In genomic region chr20:41798926-41799502, GRCh38 we compare ENCODE assay signal across 20 cellular contexts.
DNase-seq lines count a peak whose midpoint lies in the region; ATAC-seq, FAIRE-seq and TF ChIP-seq lines count a peak whose summit lies in the region.
"Had no signal": no experiment of that assay in that cellular context is flagged by ENCODE, and none has a peak within 500 bp of the region (broad histone marks: within the 10 kb centered on the region; RNA-seq: fewer than 3 reads in every experiment).

No MANE protein-coding gene starts in this region.

- in situ Hi-C loops in K562 (cut with MboI) = no loop called here

- H3K4me3 ChIP-seq in H7 (ENCODE audit: insufficient read depth, low read depth, low read length) = no peak overlapping the region
- no peak overlapping the region for H3K4me3 ChIP-seq in Loucy (ENCODE audit: low read length, poor library complexity, severe bottlenecking)
- no peak overlapping the region for H3K4me3 ChIP-seq in K562
- H3K4me3 ChIP-seq: PC-9 had no signal

- H3K79me2 ChIP-seq in Loucy (ENCODE audit: insufficient read depth, low read length) (no peaks in the 10 kb centered on the region), K562 (ENCODE audit: control insufficient read depth, insufficient read depth, low read length) (no peaks in the 10 kb centered on the region)

- no peak for TF ChIP-seq EP300 in K562 (IDR thresholded peaks at IDR 0.05; ENCODE audit: low read length)

- no peak overlapping the region for H3K9ac ChIP-seq in Loucy (ENCODE audit: low read depth, low read length, poor library complexity, severe bottlenecking)
- H3K9ac ChIP-seq in K562 (ENCODE audit: insufficient read depth in 1 of 2, low read depth in 2 of 2, low read length in 2 of 2) = no peak overlapping the region
- H3K9ac ChIP-seq: SK-N-SH had no signal

- H4K20me1 ChIP-seq in Loucy (ENCODE audit: insufficient read depth, low read length, poor library complexity, severe bottlenecking) (no peaks in the 10 kb centered on the region), K562 (replicated peaks; ENCODE audit: control insufficient read depth, insufficient read depth, low read length) (no peaks in the 10 kb centered on the region)

- H3K9me2 ChIP-seq in Loucy (replicated peaks; ENCODE audit: low read depth, low read length) = no peaks in the 10 kb centered on the region
- H3K9me2 ChIP-seq: SK-N-SH had no signal

- H3K4me2 ChIP-seq in Loucy (ENCODE audit: low read depth, low read length, poor library complexity, severe bottlenecking) (no peak overlapping the region), K562 (ENCODE audit: insufficient read depth, low read length) (no peak overlapping the region)
- H3K4me2 ChIP-seq: PC-9, SK-N-SH had no signal

- H3K4me1 ChIP-seq in Loucy (ENCODE audit: insufficient read depth, low read length, poor library complexity, severe bottlenecking) = no peaks in the 10 kb centered on the region
- no peaks in the 10 kb centered on the region for H3K4me1 ChIP-seq in K562 (replicated peaks in 1 of 2; ENCODE audit: control insufficient read depth in 2 of 2, insufficient read depth in 2 of 2, low read length in 2 of 2)
- H3K4me1 ChIP-seq: BE2C had no signal

- 3% methylated on average over 3 of the region's 3 CpGs for WGBS in K562 (ENCODE audit: insufficient coverage, low coverage, missing lambda C conversion rate)

- TF ChIP-seq RAD21 in K562 (CRISPR knock-in tag; conservative IDR thresholded peaks at IDR 0.05 in 1 of 2, IDR thresholded peaks at IDR 0.05 in 1 of 2) = no peak

- BruUV-seq in K562 (replicated peaks; lab: Mats Ljungman, UMichigan) = no TSS peak

- peak; percentile 41; the same call in 1 of the 3 replicates for ATAC-seq in K562
- ATAC-seq in HG03280 (IDR thresholded peaks at IDR 0.05; ENCODE audit: unreplicated experiment) = no peak
- ATAC-seq in HG03439 (IDR thresholded peaks at IDR 0.05; ENCODE audit: unreplicated experiment) = no peak
- ATAC-seq: HCT116 had no signal

- no peaks in the 10 kb centered on the region for H3K9me3 ChIP-seq in Loucy (ENCODE audit: insufficient read depth, low read depth, low read length)
- H3K9me3 ChIP-seq in K562 (replicated peaks; ENCODE audit: control insufficient read depth, insufficient read depth, low read depth, low read length) = no peaks in the 10 kb centered on the region
- H3K9me3 ChIP-seq: BE2C, SK-N-SH had no signal

- TF ChIP-seq CTCF in Loucy (conservative IDR thresholded peaks at IDR 0.05; ENCODE audit: low read length) = 0 out of 2 replicates have a peak, but pooled peaks have one; percentile 18
- TF ChIP-seq CTCF in K562 (IDR thresholded peaks at IDR 0.05 in 2 of 3, conservative IDR thresholded peaks at IDR 0.05 in 1 of 3; ENCODE audit: insufficient read depth in 2 of 3, low read depth in 1 of 3, low read length in 3 of 3) = no peak

- POLR2A ChIA-PET in K562 (lab: Yijun Ruan, JAX) = no interaction called here

- DNase-seq in H7 (peak; percentile 14), K562 (ENCODE audit: extremely low read depth in 1 of 4, low spot score in 3 of 4) (no peak), left kidney (ENCODE audit: low read depth, low spot score) (peak; percentile 4), NCI-H524 (lab: John Stamatoyannopoulos, UW) (no peak)
- DNase-seq: BE2C, DMS79, NCI-H1092 treated with DMSO at 0.1 percent for 48 hours, NCI-H1436 treated with DMSO at 0.1 percent for 48 hours, NCI-H1930, NCI-H226, NCI-H510A treated with DMSO at 0.1 percent for 48 hours, NCI-H82, PC-9, RPMI8226, SHP77 treated with DMSO at 0.1 percent for 48 hours, SK-N-SH had no signal

- H3K27me3 ChIP-seq in H7 (ENCODE audit: control insufficient read depth, insufficient read depth, low read length) (no peaks in the 10 kb centered on the region), Loucy (ENCODE audit: insufficient read depth, low read length, poor library complexity, severe bottlenecking) (no peaks in the 10 kb centered on the region), K562 (ENCODE audit: control insufficient read depth in 2 of 2, insufficient read depth in 2 of 2, low read length in 2 of 2) (0 out of 5 replicates have a peak, but pooled peaks cover 0 to 4% of the 10 kb centered on the region in 2 experiments)
- H3K27me3 ChIP-seq: BE2C had no signal

- H3K9me1 ChIP-seq in K562 (ENCODE audit: control insufficient read depth, insufficient read depth, low read length) = no peaks in the 10 kb centered on the region

- intact Hi-C loops in K562 (cut with micrococcal nuclease) = no loop called here

- no peaks in the 10 kb centered on the region for H3F3A ChIP-seq in Loucy (ENCODE audit: low read depth)

- CTCF ChIA-PET in K562 (lab: Yijun Ruan, JAX; ENCODE audit: low intra/inter-chr PET ratio) = no interaction called here

- H2AFZ ChIP-seq in Loucy (ENCODE audit: low read length) (no peak overlapping the region), K562 (ENCODE audit: low read depth, low read length) (no peak overlapping the region)
- H2AFZ ChIP-seq: PC-9 had no signal

- H3K27ac ChIP-seq in K562 (ENCODE audit: extremely low read depth, low read depth, low read length) = no peak overlapping the region
- H3K27ac ChIP-seq: PC-9 had no signal

- TF ChIP-seq POLR2A in K562 (conservative IDR thresholded peaks at IDR 0.05) = no peak

- no peaks in the 10 kb centered on the region for H3K36me3 ChIP-seq in H7 (replicated peaks; ENCODE audit: control insufficient read depth, insufficient read depth, low read length)
- no peaks in the 10 kb centered on the region for H3K36me3 ChIP-seq in Loucy (ENCODE audit: insufficient read depth, low read length)
- no peaks in the 10 kb centered on the region for H3K36me3 ChIP-seq in K562 (ENCODE audit: control insufficient read depth, insufficient read depth, low read length)
- H3K36me3 ChIP-seq: BE2C had no signal

- no peak for FAIRE-seq in K562 (lab: Jason Lieb, UNC)

TF ChIP-seq in K562, 482 proteins besides CTCF, POLR2A, EP300 and RAD21 (continues in another document):
- TF ChIP-seq, protein P1, sequence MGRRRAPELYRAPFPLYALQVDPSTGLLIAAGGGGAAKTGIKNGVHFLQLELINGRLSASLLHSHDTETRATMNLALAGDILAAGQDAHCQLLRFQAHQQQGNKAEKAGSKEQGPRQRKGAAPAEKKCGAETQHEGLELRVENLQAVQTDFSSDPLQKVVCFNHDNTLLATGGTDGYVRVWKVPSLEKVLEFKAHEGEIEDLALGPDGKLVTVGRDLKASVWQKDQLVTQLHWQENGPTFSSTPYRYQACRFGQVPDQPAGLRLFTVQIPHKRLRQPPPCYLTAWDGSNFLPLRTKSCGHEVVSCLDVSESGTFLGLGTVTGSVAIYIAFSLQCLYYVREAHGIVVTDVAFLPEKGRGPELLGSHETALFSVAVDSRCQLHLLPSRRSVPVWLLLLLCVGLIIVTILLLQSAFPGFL (CRISPR knock-in tag; IDR thresholded peaks at IDR 0.05) = no peak
- TF ChIP-seq CCAR2 (IDR thresholded peaks at IDR 0.05; ENCODE audit: low read depth, low read length) (no peak), TFAP4 (CRISPR knock-in tag; IDR thresholded peaks at IDR 0.05; ENCODE audit: borderline replicate concordance) (no peak), RHOXF2B (CRISPR knock-in tag; conservative IDR thresholded peaks at IDR 0.05) (no peak), STAT6 (CRISPR knock-in tag; IDR thresholded peaks at IDR 0.05) (no peak)
- TF ChIP-seq, protein P2, sequence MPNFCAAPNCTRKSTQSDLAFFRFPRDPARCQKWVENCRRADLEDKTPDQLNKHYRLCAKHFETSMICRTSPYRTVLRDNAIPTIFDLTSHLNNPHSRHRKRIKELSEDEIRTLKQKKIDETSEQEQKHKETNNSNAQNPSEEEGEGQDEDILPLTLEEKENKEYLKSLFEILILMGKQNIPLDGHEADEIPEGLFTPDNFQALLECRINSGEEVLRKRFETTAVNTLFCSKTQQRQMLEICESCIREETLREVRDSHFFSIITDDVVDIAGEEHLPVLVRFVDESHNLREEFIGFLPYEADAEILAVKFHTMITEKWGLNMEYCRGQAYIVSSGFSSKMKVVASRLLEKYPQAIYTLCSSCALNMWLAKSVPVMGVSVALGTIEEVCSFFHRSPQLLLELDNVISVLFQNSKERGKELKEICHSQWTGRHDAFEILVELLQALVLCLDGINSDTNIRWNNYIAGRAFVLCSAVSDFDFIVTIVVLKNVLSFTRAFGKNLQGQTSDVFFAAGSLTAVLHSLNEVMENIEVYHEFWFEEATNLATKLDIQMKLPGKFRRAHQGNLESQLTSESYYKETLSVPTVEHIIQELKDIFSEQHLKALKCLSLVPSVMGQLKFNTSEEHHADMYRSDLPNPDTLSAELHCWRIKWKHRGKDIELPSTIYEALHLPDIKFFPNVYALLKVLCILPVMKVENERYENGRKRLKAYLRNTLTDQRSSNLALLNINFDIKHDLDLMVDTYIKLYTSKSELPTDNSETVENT (CRISPR knock-in tag; IDR thresholded peaks at IDR 0.05) = no peak

Comparison
In these comparisons a context has a peak if more than half of its experiments do, and no peak if none do; other contexts are left out.
1. DNase-seq: peak in H7 (single experiment) and left kidney (single experiment); none in K562 (0 of 4) and NCI-H524 (0 of 2).